In genomic region chr3:108441081-108441507, GRCh38 we compare ENCODE assay signal across 20 cellular contexts.
A peak's percentile ranks its signal among the peaks of the same experiment; 100 is the strongest.
DNase-seq lines count a peak whose midpoint lies in the region; ATAC-seq and FAIRE-seq lines count a peak whose summit lies in the region.
"Had no signal": no experiment of that assay in that cellular context is flagged by ENCODE, and none has a peak within 500 bp of the region (broad histone marks: within the 10 kb centered on the region; RNA-seq: fewer than 3 reads in every experiment).

No MANE protein-coding gene starts in this region.

- H3K4me2 ChIP-seq in mesenchymal stem cell (ENCODE audit: low read length, poor library complexity, severe bottlenecking): no peak overlapping the region

- H3K9ac ChIP-seq in adipocyte (ENCODE audit: low read length): peak overlapping the region; percentile 7
- H3K9ac ChIP-seq in mesenchymal stem cell (ENCODE audit: low read length): peak overlapping the region; percentile 43

- H3K14ac ChIP-seq in mesenchymal stem cell (ENCODE audit: low read length in 2 of 2): no peak overlapping the region

- no peak overlapping the region for H2AK5ac ChIP-seq in mesenchymal stem cell (ENCODE audit: low read length, severe bottlenecking)

- H3K4me1 ChIP-seq in adipocyte (ENCODE audit: control insufficient read depth, insufficient read depth, low read length) (peaks cover 17% of the 10 kb centered on the region), mesenchymal stem cell (ENCODE audit: control insufficient read depth, insufficient read depth, low read depth, low read length) (peaks cover 2% of the 10 kb centered on the region), small intestine (ENCODE audit: control insufficient read depth in 2 of 2, insufficient read depth in 1 of 2, low read depth in 1 of 2, low read length in 1 of 2) (no peaks in the 10 kb centered on the region)
- H3K4me1 ChIP-seq: right atrium auricular region had no signal

- peak; percentile 18 for DNase-seq in AG08395 (ENCODE audit: low spot score)
- DNase-seq in NCI-H146 (lab: John Stamatoyannopoulos, UW): peak; percentile 68
- DNase-seq in adipocyte (ENCODE audit: low read depth): no peak
- DNase-seq in mesenchymal stem cell: no peak
- DNase-seq in cerebellar cortex (ENCODE audit: low spot score): no peak
- no peak for DNase-seq in small intestine
- DNase-seq in NOMO-1 treated with DMSO at 0.1 percent for 48 hours (lab: John Stamatoyannopoulos, UW; ENCODE audit: unreplicated experiment): no peak
- DNase-seq: activated CD8-positive, alpha-beta T cell treated with anti-CD3 and anti-CD28 coated beads, Interleukin-2, amount 10 ng/mL, durations not matched to agents 7 days and 5 days; CD8-positive, alpha-beta T cell; Karpas-422; natural killer cell; NCI-H187 treated with DMSO at 0.1 percent for 48 hours; NCI-H510A; stimulated activated CD4-positive, alpha-beta T cell treated with anti-CD3 and anti-CD28 coated beads, Interleukin-1b, Interleukin-23, amount 100 ng/mL, for 48 hours; T-cell had no signal

- H3K9me3 ChIP-seq in adipocyte (ENCODE audit: control insufficient read depth, low read length): no peaks in the 10 kb centered on the region
- peaks cover 2% of the 10 kb centered on the region for H3K9me3 ChIP-seq in mesenchymal stem cell (ENCODE audit: control insufficient read depth, low read length)
- no peaks in the 10 kb centered on the region for H3K9me3 ChIP-seq in small intestine (ENCODE audit: control insufficient read depth, low read depth)
- H3K9me3 ChIP-seq: right atrium auricular region had no signal

- H3K4ac ChIP-seq in mesenchymal stem cell (ENCODE audit: low read depth in 1 of 2, low read length in 2 of 2): no peak overlapping the region

- H2BK120ac ChIP-seq in mesenchymal stem cell (ENCODE audit: low read depth, low read length): no peak overlapping the region

- no peak overlapping the region for H3K4me3 ChIP-seq in adipocyte (ENCODE audit: low read length)
- peak overlapping the region in 1 of 2 experiments; percentile 33 for H3K4me3 ChIP-seq in mesenchymal stem cell (ENCODE audit: insufficient read depth in 1 of 2, low read depth in 1 of 2, low read length in 2 of 2)
- H3K4me3 ChIP-seq in small intestine (ENCODE audit: low read depth in 1 of 2, low read length in 2 of 2): no peak overlapping the region
- H3K4me3 ChIP-seq: GM12878, right atrium auricular region had no signal

- H4K8ac ChIP-seq in mesenchymal stem cell (ENCODE audit: low read length): no peak overlapping the region

- H3K36me3 ChIP-seq in adipocyte (ENCODE audit: control insufficient read depth, insufficient read depth, low read length, severe bottlenecking) (no peaks in the 10 kb centered on the region), mesenchymal stem cell (ENCODE audit: control insufficient read depth in 1 of 2, insufficient read depth in 2 of 2, low read depth in 1 of 2, low read length in 2 of 2) (peaks cover 0 to 3% of the 10 kb centered on the region in 2 experiments), small intestine (ENCODE audit: control insufficient read depth in 2 of 2, insufficient read depth in 2 of 2, low read length in 2 of 2) (no peaks in the 10 kb centered on the region)
- H3K36me3 ChIP-seq: right atrium auricular region had no signal

- H2BK15ac ChIP-seq in mesenchymal stem cell (ENCODE audit: low read depth, poor library complexity, severe bottlenecking): no peak overlapping the region

- H4K91ac ChIP-seq in mesenchymal stem cell (ENCODE audit: low read length): no peak overlapping the region

- no peak overlapping the region for H3K23ac ChIP-seq in mesenchymal stem cell (ENCODE audit: low read length in 2 of 2)

- no peaks in the 10 kb centered on the region for H3K27me3 ChIP-seq in adipocyte (replicated peaks; ENCODE audit: control insufficient read depth, insufficient read depth, low read length)
- H3K27me3 ChIP-seq in mesenchymal stem cell (ENCODE audit: control insufficient read depth in 1 of 2, insufficient read depth in 1 of 2, low read length in 2 of 2): no peaks in the 10 kb centered on the region
- H3K27me3 ChIP-seq in small intestine (ENCODE audit: control insufficient read depth in 2 of 2, insufficient read depth in 2 of 2, low read length in 2 of 2): no peaks in the 10 kb centered on the region
- H3K27me3 ChIP-seq: right atrium auricular region had no signal

- no peak overlapping the region for H3K27ac ChIP-seq in mesenchymal stem cell (ENCODE audit: low read length, poor library complexity, severe bottlenecking)
- H3K27ac ChIP-seq in small intestine (ENCODE audit: low read depth in 1 of 2, low read length in 1 of 2): no peak overlapping the region
- H3K27ac ChIP-seq: right atrium auricular region had no signal

- no peaks in the 10 kb centered on the region for H3K79me1 ChIP-seq in mesenchymal stem cell (replicated peaks; ENCODE audit: low read length, poor library complexity, severe bottlenecking)

- ATAC-seq in HG03045 (IDR thresholded peaks at IDR 0.05; ENCODE audit: unreplicated experiment): no peak
- ATAC-seq: activated CD8-positive, alpha-beta T cell treated with anti-CD3 and anti-CD28 coated beads, Interleukin-2, amount 10 ng/mL, durations not matched to agents 7 days and 5 days; activated T-helper 17 cell treated with anti-CD3 and anti-CD28 coated beads, Interleukin-2, amount 50 U/mL, for 72 hours; CD8-positive, alpha-beta T cell; GM12878; natural killer cell; T-cell had no signal

- H3K18ac ChIP-seq in mesenchymal stem cell (ENCODE audit: low read depth in 1 of 2, low read length in 2 of 2): no peak overlapping the region

- H2BK5ac ChIP-seq in mesenchymal stem cell (ENCODE audit: low read depth, low read length, poor library complexity, severe bottlenecking): no peak overlapping the region

- no peak for FAIRE-seq in small intestine (lab: Jason Lieb, UNC)
- FAIRE-seq: endothelial cell of umbilical vein, GM12878 had no signal

- WGBS in mesenchymal stem cell: 58% methylated on average over 5 of the region's 6 CpGs
- WGBS in small intestine, 3 donors: 49 to 66% (median 64%) methylated on average over 6 of the region's 6 CpGs

- H2AFZ ChIP-seq in mesenchymal stem cell (ENCODE audit: low read depth, low read length): no peak overlapping the region

- H2BK12ac ChIP-seq in mesenchymal stem cell (ENCODE audit: low read length in 2 of 2): no peak overlapping the region

Comparison
In these comparisons a context has a peak if more than half of its experiments do, and no peak if none do; other contexts are left out.
1. DNase-seq: peak in AG08395 (single experiment) and NCI-H146 (single experiment); none in adipocyte (single experiment), mesenchymal stem cell (single experiment), cerebellar cortex (single experiment), small intestine (single experiment) and NOMO-1 treated with DMSO at 0.1 percent for 48 hours (single experiment).